17 cellular contexts compared by ENCODE assay signal in genomic region chr6:134199848-134200606, GRCh38.
DNase-seq lines count a peak whose midpoint lies in the region; ATAC-seq and TF ChIP-seq lines count a peak whose summit lies in the region.
"Had no signal": no experiment of that assay in that cellular context is flagged by ENCODE, and none has a peak within 500 bp of the region (broad histone marks: within the 10 kb centered on the region; RNA-seq: fewer than 3 reads in every experiment).

No MANE protein-coding gene starts in this region.

- intact Hi-C loops in MCF 10A (cut with micrococcal nuclease) = no loop called here

- DNase-seq in GM12864 (ENCODE audit: low read depth) = peak; percentile 43
- peak; percentile 73 for DNase-seq in NCI-H69 (lab: John Stamatoyannopoulos, UW)
- DNase-seq in memory B cell (ENCODE audit: low spot score in 2 of 2) = no peak
- no peak for DNase-seq in MCF 10A (ENCODE audit: unreplicated experiment)
- DNase-seq in NK-92 (lab: John Stamatoyannopoulos, UW; ENCODE audit: unreplicated experiment) = no peak
- DNase-seq in RKO (ENCODE audit: low spot score) = no peak
- DNase-seq: activated CD8-positive, alpha-beta memory T cell treated with anti-CD3 and anti-CD28 coated beads for 24 hours; activated naive CD4-positive, alpha-beta T cell treated with Interleukin-2 at 50 U/mL for 16 hours; CD4-positive, CD25-positive, alpha-beta regulatory T cell; NCI-H187 treated with DMSO at 0.1 percent for 48 hours had no signal

- H3K4me3 Mint-ChIP-seq in memory B cell = no peak overlapping the region
- no peak overlapping the region for H3K4me3 Mint-ChIP-seq in MCF 10A (ENCODE audit: unreplicated experiment)
- H3K4me3 Mint-ChIP-seq: CD4-positive, CD25-positive, alpha-beta regulatory T cell; nephron; T-helper 2 cell treated with Interferon-gamma antibody and Interleukin-4, amounts not matched to agents 5 μg/mL and 100 μg/mL, for 36 hours had no signal

- H3K27me3 Mint-ChIP-seq in memory B cell (no peaks in the 10 kb centered on the region), MCF 10A (ENCODE audit: insufficient read depth, unreplicated experiment) (no peaks in the 10 kb centered on the region)
- H3K27me3 Mint-ChIP-seq: CD4-positive, CD25-positive, alpha-beta regulatory T cell had no signal

- H3K4me1 Mint-ChIP-seq in memory B cell (peaks cover 3% of the 10 kb centered on the region), MCF 10A (ENCODE audit: insufficient read depth, unreplicated experiment) (no peaks in the 10 kb centered on the region)

- H3K27ac Mint-ChIP-seq in memory B cell (no peak overlapping the region), MCF 10A (ENCODE audit: low read depth, unreplicated experiment) (no peak overlapping the region)
- H3K27ac Mint-ChIP-seq: CD4-positive, CD25-positive, alpha-beta regulatory T cell; nephron; T-helper 2 cell treated with Interferon-gamma antibody and Interleukin-4, amounts not matched to agents 5 μg/mL and 100 μg/mL, for 36 hours had no signal

- BruUV-seq in MCF 10A (replicated peaks; lab: Mats Ljungman, UMichigan) = no TSS peak

- peak; percentile 65 for ATAC-seq in HG02610 (IDR thresholded peaks at IDR 0.05; ENCODE audit: unreplicated experiment)
- peak; percentile 19 for ATAC-seq in memory B cell (ENCODE audit: low read depth)
- no peak for ATAC-seq in GM18519 (IDR thresholded peaks at IDR 0.05; ENCODE audit: low FRiP score, unreplicated experiment)
- ATAC-seq: HCT116 had no signal

- TF ChIP-seq CTCF in GM12864 (IDR thresholded peaks at IDR 0.05; ENCODE audit: low read depth, low read length, missing control alignments) (no peak), MCF 10A (IDR thresholded peaks at IDR 0.05; ENCODE audit: unreplicated experiment) (no peak)

- H3K9me3 Mint-ChIP-seq in memory B cell (peaks cover 5% of the 10 kb centered on the region), MCF 10A (ENCODE audit: unreplicated experiment) (no peaks in the 10 kb centered on the region)

- POLR2A ChIA-PET in MCF 10A (lab: Yijun Ruan, JAX) = no interaction called here

- CTCF ChIA-PET in MCF 10A (lab: Yijun Ruan, JAX) = interaction anchor here (2.3 kb wide), 1 partner anchor 21 kb away, joined by 8 read pairs; no protein-coding TSS in a partner anchor

- no peak overlapping the region for H3K4me3 ChIP-seq in GM12864 (ENCODE audit: low read depth, low read length)
- H3K4me3 ChIP-seq: cardiac muscle cell, suprapubic skin had no signal

- peaks cover 6% of the 10 kb centered on the region for H3K36me3 Mint-ChIP-seq in memory B cell
- H3K36me3 Mint-ChIP-seq in MCF 10A (ENCODE audit: insufficient read depth, unreplicated experiment) = no peaks in the 10 kb centered on the region
- H3K36me3 Mint-ChIP-seq: CD4-positive, CD25-positive, alpha-beta regulatory T cell had no signal

Comparison
In these comparisons a context has a peak if more than half of its experiments do, and no peak if none do; other contexts are left out.
1. DNase-seq: peak in GM12864 (single experiment) and NCI-H69 (single experiment); none in memory B cell (0 of 2), MCF 10A (single experiment), NK-92 (single experiment) and RKO (single experiment).